ENCODE assay signal across 8 cellular contexts in genomic region chr17:35063514-35064223, GRCh38. TPM values are rescaled to one million over a fixed set of nuclear protein-coding genes. Genes with fewer than 3 reads are reported as not detected.
DNase-seq lines count a peak whose midpoint lies in the region; ATAC-seq, FAIRE-seq and TF ChIP-seq lines count a peak whose summit lies in the region.

A gene with protein sequence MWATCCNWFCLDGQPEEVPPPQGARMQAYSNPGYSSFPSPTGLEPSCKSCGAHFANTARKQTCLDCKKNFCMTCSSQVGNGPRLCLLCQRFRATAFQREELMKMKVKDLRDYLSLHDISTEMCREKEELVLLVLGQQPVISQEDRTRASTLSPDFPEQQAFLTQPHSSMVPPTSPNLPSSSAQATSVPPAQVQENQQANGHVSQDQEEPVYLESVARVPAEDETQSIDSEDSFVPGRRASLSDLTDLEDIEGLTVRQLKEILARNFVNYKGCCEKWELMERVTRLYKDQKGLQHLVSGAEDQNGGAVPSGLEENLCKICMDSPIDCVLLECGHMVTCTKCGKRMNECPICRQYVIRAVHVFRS (minus strand): TSS chr17:35063707. CDS start chr17:35026553, 37,154 bp downstream.

- CTCF ChIA-PET in activated CD4-positive, alpha-beta T cell treated with anti-CD3 and anti-CD28 coated beads, Interleukin-2, amount 10 ng/mL, durations not matched to agents 7 days and 5 days (lab: Charles Lee) = interaction anchor here (0.7 to 3.1 kb wide), 10 partner anchors 10 to 83 kb away, joined by 3 to 15 read pairs (median 4); no protein-coding TSS in a partner anchor
- CTCF ChIA-PET in HepG2 (lab: Yijun Ruan, JAX; ENCODE audit: low intra/inter-chr PET ratio, low total read pairs) = no interaction called here

- TSS peak; percentile 98 for BruUV-seq in HepG2 (replicated peaks; lab: Mats Ljungman, UMichigan)

- in situ Hi-C loops in HepG2 (cut with HindIII; ENCODE audit: extremely low pct_ligation_motif_present, low pct_unique_long_range_greater_than_20kb) = no loop called here

- peaks cover 69% of the 10 kb centered on the region for H3K79me2 ChIP-seq in HepG2 (ENCODE audit: insufficient read depth, low read length)

- H3K4me2 ChIP-seq in HepG2 (ENCODE audit: low read depth, low read length) = peak within 1 kb of the TSS; percentile 75

- H3K27me3 ChIP-seq in HepG2 (ENCODE audit: control insufficient read depth in 1 of 2, insufficient read depth in 2 of 2, low read length in 2 of 2) = no peaks in the 10 kb centered on the region

- H3K36me3 ChIP-seq in HepG2 (replicated peaks in 1 of 2; ENCODE audit: control insufficient read depth in 1 of 2, insufficient read depth in 2 of 2, low read length in 2 of 2) = peaks cover 0 to 2% of the 10 kb centered on the region in 2 experiments; a peak in 1 of 5 replicates

- TF ChIP-seq CTCF in HepG2 (CRISPR knock-in tag; IDR thresholded peaks at IDR 0.05) = peak; percentile 80

- intact Hi-C loops in HepG2 (cut with micrococcal nuclease; ENCODE audit: unreplicated experiment) = loop anchor here (1.0 kb wide), 2 partner anchors 12 to 25 kb away; no protein-coding TSS in a partner anchor

- peak; percentile 86 to 88; a peak in 3 of 4 replicates for TF ChIP-seq EP300 in HepG2 (IDR thresholded peaks at IDR 0.05; ENCODE audit: low read depth in 2 of 2, low read length in 2 of 2)
- TF ChIP-seq EP300 in HepG2 (CRISPR knock-in tag; IDR thresholded peaks at IDR 0.05; ENCODE audit: borderline replicate concordance) = peak; percentile 93

- H4K20me1 ChIP-seq in HepG2 (ENCODE audit: insufficient read depth, low read length) = no peaks in the 10 kb centered on the region

- H2AFZ ChIP-seq in HepG2 (ENCODE audit: low read length) = no peak within 1 kb of the TSS

- peak; percentile 60 to 87 for TF ChIP-seq POLR2A in HepG2 (IDR thresholded peaks at IDR 0.05; ENCODE audit: insufficient read depth in 1 of 2, low read depth in 2 of 2, low read length in 2 of 2)

- ATAC-seq in GM18873 (IDR thresholded peaks at IDR 0.05; ENCODE audit: low FRiP score, unreplicated experiment) (peak; percentile 89), HG03139 (IDR thresholded peaks at IDR 0.05; ENCODE audit: unreplicated experiment) (peak; percentile 87), HepG2 (peak; percentile 99)

- peak within 1 kb of the TSS; percentile 15 to 50 (median 35) for H3K4me3 ChIP-seq in HepG2 (replicated peaks in 1 of 3; ENCODE audit: insufficient read depth in 1 of 3, low read depth in 2 of 3, low read length in 3 of 3)

- H3K4me3 Mint-ChIP-seq in activated CD4-positive, alpha-beta T cell treated with anti-CD3 and anti-CD28 coated beads, Interleukin-2, amount 10 ng/mL, durations not matched to agents 7 days and 5 days = peak within 1 kb of the TSS; percentile 49

- peaks cover 41% of the 10 kb centered on the region for H3K36me3 Mint-ChIP-seq in activated CD4-positive, alpha-beta T cell treated with anti-CD3 and anti-CD28 coated beads, Interleukin-2, amount 10 ng/mL, durations not matched to agents 7 days and 5 days (ENCODE audit: low read depth)

- peaks cover 96% of the 10 kb centered on the region for H3K4me1 ChIP-seq in HepG2 (ENCODE audit: insufficient read depth, low read length)

- POLR2A ChIA-PET in activated CD4-positive, alpha-beta T cell treated with anti-CD3 and anti-CD28 coated beads, Interleukin-2, amount 10 ng/mL, durations not matched to agents 7 days and 5 days (lab: Charles Lee) = interaction anchor here (0.6 to 1.3 kb wide), 7 partner anchors 12 to 308 kb away, joined by 3 to 7 read pairs (median 4); no protein-coding TSS in a partner anchor
- POLR2A ChIA-PET in HepG2 (lab: Yijun Ruan, JAX) = interaction anchor here (0.8 to 4.6 kb wide), 15 partner anchors 9 to 745 kb away, joined by 3 to 57 read pairs (median 7); partner anchors contain the start of genes LIG3 and RAD51D

- H3K27me3 Mint-ChIP-seq in activated CD4-positive, alpha-beta T cell treated with anti-CD3 and anti-CD28 coated beads, Interleukin-2, amount 10 ng/mL, durations not matched to agents 7 days and 5 days = no peaks in the 10 kb centered on the region

- 0% methylated on average over 5 of the region's 6 CpGs for WGBS in HepG2 (ENCODE audit: low lambda C conversion rate)

- no peaks in the 10 kb centered on the region for H3K9me3 Mint-ChIP-seq in activated CD4-positive, alpha-beta T cell treated with anti-CD3 and anti-CD28 coated beads, Interleukin-2, amount 10 ng/mL, durations not matched to agents 7 days and 5 days

- DNase-seq in AG08395 (ENCODE audit: low spot score) = peak; percentile 98
- DNase-seq in NCI-H446 treated with DMSO at 0.1 percent for 48 hours (lab: John Stamatoyannopoulos, UW) = peak; percentile 73
- DNase-seq in activated CD4-positive, alpha-beta T cell treated with anti-CD3 and anti-CD28 coated beads, Interleukin-2, amount 10 ng/mL, durations not matched to agents 7 days and 5 days = peak; percentile 93
- DNase-seq in dermis blood vessel endothelial cell = peak; percentile 97
- DNase-seq in HepG2 (ENCODE audit: low spot score) = peak; percentile 98
- DNase-seq in stimulated activated CD4-positive, alpha-beta T cell treated with anti-CD3 and anti-CD28 coated beads, Interleukin-4, amount 100 ng/mL, for 1 hour = peak; percentile 78

- FAIRE-seq in HepG2 (lab: Jason Lieb, UNC) = peak; percentile 90

- peak; percentile 59; the same call in 1 of the 2 replicates for TF ChIP-seq RAD21 in HepG2 (CRISPR knock-in tag; IDR thresholded peaks at IDR 0.05)

- peak within 1 kb of the TSS; percentile 93 for H3K27ac Mint-ChIP-seq in activated CD4-positive, alpha-beta T cell treated with anti-CD3 and anti-CD28 coated beads, Interleukin-2, amount 10 ng/mL, durations not matched to agents 7 days and 5 days

- H3K27ac ChIP-seq in HepG2 (ENCODE audit: extremely low read length, insufficient read depth, low read length) = peak within 1 kb of the TSS; percentile 95

- H3K9me3 ChIP-seq in HepG2 (ENCODE audit: low read length) = no peaks in the 10 kb centered on the region

- peaks cover 57% of the 10 kb centered on the region for H3K4me1 Mint-ChIP-seq in activated CD4-positive, alpha-beta T cell treated with anti-CD3 and anti-CD28 coated beads, Interleukin-2, amount 10 ng/mL, durations not matched to agents 7 days and 5 days

- H3K9ac ChIP-seq in HepG2 (ENCODE audit: insufficient read depth, low read depth, low read length) = peak within 1 kb of the TSS; percentile 70

TF ChIP-seq in HepG2, 621 proteins besides CTCF, POLR2A, EP300 and RAD21 (continues in another document):
- TF ChIP-seq NR2C2 (CRISPR knock-in tag; IDR thresholded peaks at IDR 0.05; ENCODE audit: borderline replicate concordance) (peak; percentile 46; the same call in 1 of the 2 replicates), CREB3 (CRISPR knock-in tag; IDR thresholded peaks at IDR 0.05) (no peak), FOXP1 (IDR thresholded peaks at IDR 0.05) (peak; percentile 80), FOXP1 (CRISPR knock-in tag; IDR thresholded peaks at IDR 0.05) (peak; percentile 95), KLF15 (CRISPR knock-in tag; IDR thresholded peaks at IDR 0.05; ENCODE audit: borderline replicate concordance) (peak; percentile 57; the same call in 1 of the 2 replicates), ZBTB37 (CRISPR knock-in tag; IDR thresholded peaks at IDR 0.05) (peak; percentile 88), ZFP90 (CRISPR knock-in tag; IDR thresholded peaks at IDR 0.05; ENCODE audit: borderline replicate concordance) (0 out of 2 replicates have a peak, but pooled peaks have one; percentile 67)

RNA-seq across cellular contexts. Expression of the gene that starts here (rescaled TPM):
- 10 to 100 TPM; 36.0 to 40.1 TPM for total RNA-seq in activated CD4-positive, alpha-beta T cell treated with anti-CD3 and anti-CD28 coated beads, Interleukin-2, amount 10 ng/mL, durations not matched to agents 7 days and 5 days
- total RNA-seq in dermis blood vessel endothelial cell = 7.0 and 8.1 TPM in 2 replicates
- 24.3 and 36.7 TPM in 2 replicates for total RNA-seq in HepG2 (2016; rRNA removed; fragmentation: Illumina TruSeq; extraction: Trizol)
- 11.0 and 13.7 TPM in 2 replicates for total RNA-seq in HepG2 (2016; cell fraction: cytosol; rRNA removed; fragmentation: Illumina TruSeq; extraction: Trizol; ENCODE audit: low read depth)
- total RNA-seq in HepG2 (2016; cell fraction: insoluble cytoplasmic fraction; rRNA removed; fragmentation: Illumina TruSeq; extraction: Trizol) = 22.7 and 31.6 TPM in 2 replicates
- 39.1 and 40.3 TPM in 2 replicates for total RNA-seq in HepG2 (2016; cell fraction: membrane; rRNA removed; fragmentation: Illumina TruSeq; extraction: Trizol)
- total RNA-seq in HepG2 (2016; cell fraction: nucleus; rRNA removed; fragmentation: Illumina TruSeq; extraction: Trizol) = 13.3 and 16.7 TPM in 2 replicates
- 45.0 and 48.6 TPM in 2 replicates for polyA plus RNA-seq in HepG2 (2011; rRNA removed)
- 37.7 and 39.6 TPM in 2 replicates for polyA plus RNA-seq in HepG2 (2011; cell fraction: cytosol; rRNA removed)
- 15.8 and 19.4 TPM in 2 replicates for polyA plus RNA-seq in HepG2 (2011; cell fraction: nucleus; rRNA removed)
- 25.0 and 25.8 TPM in 2 replicates for polyA plus RNA-seq in HepG2 (2012)
- 11.2 and 16.3 TPM in 2 replicates for polyA plus RNA-seq in HepG2 (2016; cell fraction: cytosol; fragmentation: Illumina TruSeq; extraction: Trizol; ENCODE audit: low read depth)
- polyA plus RNA-seq in HepG2 (2016; cell fraction: insoluble cytoplasmic fraction; fragmentation: Illumina TruSeq; extraction: Trizol; ENCODE audit: low read depth) = 27.5 and 31.8 TPM in 2 replicates
- polyA plus RNA-seq in HepG2 (2016; cell fraction: membrane; fragmentation: Illumina TruSeq; extraction: Trizol; ENCODE audit: low read depth) = 21.0 and 25.2 TPM in 2 replicates
- polyA plus RNA-seq in HepG2 (2016; cell fraction: nucleus; fragmentation: Illumina TruSeq; extraction: Trizol; ENCODE audit: insufficient read depth, low read depth) = 21.9 and 23.1 TPM in 2 replicates
- 73.6 and 201 TPM in 2 replicates for polyA minus RNA-seq in HepG2 (2011; rRNA and poly(A)+ RNA removed; ENCODE audit: low replicate concordance)
- polyA minus RNA-seq in HepG2 (2011; cell fraction: cytosol; rRNA and poly(A)+ RNA removed) = 42.6 and 53.0 TPM in 2 replicates
- 26.3 and 29.8 TPM in 2 replicates for polyA minus RNA-seq in HepG2 (2011; cell fraction: nucleus; rRNA and poly(A)+ RNA removed)

Comparison
In these comparisons a context has a peak if more than half of its experiments do, and no peak if none do; other contexts are left out.
1. Peak in every context shown above with its lines: DNase-seq, ATAC-seq, H3K4me3 ChIP-seq and H3K27ac ChIP-seq.